Comparison of ENCODE assay signal across 8 cellular contexts in genomic region chr5:150488519-150489357, GRCh38. TPM values are rescaled to one million over a fixed set of nuclear protein-coding genes. Genes with fewer than 3 reads are reported as not detected.
DNase-seq lines count a peak whose midpoint lies in the region; ATAC-seq lines count a peak whose summit lies in the region.

No MANE protein-coding gene starts in this region.

- intact Hi-C loops in aorta (cut with DNase I), result loop anchor here (5.0 to 10.0 kb wide), 2 partner anchors 34 to 56 kb away; no protein-coding TSS in a partner anchor

- no peak overlapping the region for H3K4me3 ChIP-seq in aorta (ENCODE audit: low read length in 2 of 2)

- CTCF ChIA-PET in activated naive CD4-positive, alpha-beta T cell treated with anti-CD3 and anti-CD28 coated beads, Interleukin-2, amount 10 ng/mL, durations not matched to agents 7 days and 5 days (lab: Charles Lee), result interaction anchor here (1.0 to 1.8 kb wide), 4 partner anchors 10 to 559 kb away, joined by 3 to 6 read pairs (median 4); no protein-coding TSS in a partner anchor

- no peak overlapping the region for H3K27ac Mint-ChIP-seq in activated naive CD4-positive, alpha-beta T cell treated with anti-CD3 and anti-CD28 coated beads, Interleukin-2, amount 10 ng/mL, durations not matched to agents 7 days and 5 days

- H3K36me3 Mint-ChIP-seq in activated naive CD4-positive, alpha-beta T cell treated with anti-CD3 and anti-CD28 coated beads, Interleukin-2, amount 10 ng/mL, durations not matched to agents 7 days and 5 days, result no peaks in the 10 kb centered on the region

- ATAC-seq in aorta (ENCODE audit: low FRiP score), result peak; percentile 83
- ATAC-seq in GM21786 (IDR thresholded peaks at IDR 0.05; ENCODE audit: unreplicated experiment), result no peak

- no peaks in the 10 kb centered on the region for H3K9me3 ChIP-seq in aorta (ENCODE audit: control insufficient read depth, low read length)

- H3K4me3 Mint-ChIP-seq in activated naive CD4-positive, alpha-beta T cell treated with anti-CD3 and anti-CD28 coated beads, Interleukin-2, amount 10 ng/mL, durations not matched to agents 7 days and 5 days, result no peak overlapping the region

- no peaks in the 10 kb centered on the region for H3K27me3 ChIP-seq in aorta (ENCODE audit: control insufficient read depth in 1 of 2, insufficient read depth in 2 of 2, low read length in 1 of 2)

- H3K36me3 ChIP-seq in aorta (ENCODE audit: control insufficient read depth in 1 of 2, insufficient read depth in 2 of 2, low read length in 1 of 2), result no peaks in the 10 kb centered on the region

- no peaks in the 10 kb centered on the region for H3K9me3 Mint-ChIP-seq in activated naive CD4-positive, alpha-beta T cell treated with anti-CD3 and anti-CD28 coated beads, Interleukin-2, amount 10 ng/mL, durations not matched to agents 7 days and 5 days

- peak; percentile 50 for DNase-seq in NK-92 treated with Interleukin-12 subunit alpha and Interleukin-12 subunit beta, amount 100 ng/mL, for 24 hours (lab: John Stamatoyannopoulos, UW)
- DNase-seq in NK-92 (lab: John Stamatoyannopoulos, UW; ENCODE audit: unreplicated experiment) (no peak), dermis blood vessel endothelial cell (peak; percentile 40), midbrain (lab: John Stamatoyannopoulos, UW) (peak; percentile 61), aorta (peak; percentile 87 to 93)
- DNase-seq in stimulated activated CD4-positive, alpha-beta T cell treated with anti-CD3 and anti-CD28 coated beads, Interleukin-2, amount 100 ng/mL, for 48 hours, result no peak
- DNase-seq in activated naive CD4-positive, alpha-beta T cell treated with anti-CD3 and anti-CD28 coated beads, Interleukin-2, amount 10 ng/mL, durations not matched to agents 7 days and 5 days, result no peak

- peak overlapping the region; percentile 98 to 99 for H3K27ac ChIP-seq in aorta (ENCODE audit: low read depth in 1 of 2, low read length in 2 of 2)

- H3K4me1 ChIP-seq in aorta (ENCODE audit: control insufficient read depth in 1 of 2, insufficient read depth in 2 of 2, low read length in 2 of 2), result peaks cover 12 to 25% of the 10 kb centered on the region in 2 donors

- H3K27me3 Mint-ChIP-seq in activated naive CD4-positive, alpha-beta T cell treated with anti-CD3 and anti-CD28 coated beads, Interleukin-2, amount 10 ng/mL, durations not matched to agents 7 days and 5 days, result peaks cover 47% of the 10 kb centered on the region

- 4% methylated on average over 11 of the region's 11 CpGs for WGBS in aorta, 2 donors

- peaks cover 12% of the 10 kb centered on the region for H3K4me1 Mint-ChIP-seq in activated naive CD4-positive, alpha-beta T cell treated with anti-CD3 and anti-CD28 coated beads, Interleukin-2, amount 10 ng/mL, durations not matched to agents 7 days and 5 days

RNA-seq across cellular contexts. Expression of gene NDST1, which starts 19.2 kb away (rescaled TPM):
- total RNA-seq in dermis blood vessel endothelial cell, result 68.1 and 99.5 TPM in 2 replicates
- 100 to 1,000 TPM in 1 of 2 donors, 10 to 100 TPM in 1; 74.0 to 116 TPM for total RNA-seq in aorta
- 10 to 100 TPM; 10.4 to 12.1 TPM for polyA plus RNA-seq in aorta

RNA-seq across cellular contexts. Expression of gene RPS14, which starts 39.2 kb away (rescaled TPM):
- total RNA-seq in dermis blood vessel endothelial cell (1,615 and 3,652 TPM in 2 replicates), aorta (1,000 to 10,000 TPM; 1,419 to 1,480 TPM)
- 1,000 to 10,000 TPM; 3,586 to 6,043 TPM for polyA plus RNA-seq in aorta

Comparison
In these comparisons a context has a peak if more than half of its experiments do, and no peak if none do; other contexts are left out.
1. DNase-seq: peak in NK-92 treated with Interleukin-12 subunit alpha and Interleukin-12 subunit beta, amount 100 ng/mL, for 24 hours (single experiment), dermis blood vessel endothelial cell (single experiment), midbrain (single experiment) and aorta (2 of 2); none in NK-92 (single experiment), stimulated activated CD4-positive, alpha-beta T cell treated with anti-CD3 and anti-CD28 coated beads, Interleukin-2, amount 100 ng/mL, for 48 hours (0 of 2) and activated naive CD4-positive, alpha-beta T cell treated with anti-CD3 and anti-CD28 coated beads, Interleukin-2, amount 10 ng/mL, durations not matched to agents 7 days and 5 days (single experiment).